16 cellular contexts compared by ENCODE assay signal in genomic region chr4:4763815-4764202, GRCh38.
DNase-seq lines count a peak whose midpoint lies in the region; ATAC-seq, FAIRE-seq and TF ChIP-seq lines count a peak whose summit lies in the region.
"Had no signal": no experiment of that assay in that cellular context is flagged by ENCODE, and none has a peak within 500 bp of the region (broad histone marks: within the 10 kb centered on the region; RNA-seq: fewer than 3 reads in every experiment).

No MANE protein-coding gene starts in this region.

- H3K27me3 ChIP-seq in spleen (replicated peaks in 1 of 7) = peaks cover 0 to 9% (median 0%) of the 10 kb centered on the region in 7 donors
- H3K27me3 ChIP-seq: SJSA1 had no signal

- DNase-seq in GM12891 (ENCODE audit: insufficient read length, low spot score) (no peak), NCI-H146 treated with DMSO at 0.1 percent for 48 hours (lab: John Stamatoyannopoulos, UW; ENCODE audit: unreplicated experiment) (peak; percentile 4), osteocyte (ENCODE audit: extremely low spot score, unreplicated experiment) (no peak), spleen (no peak), HPDE6-E6E7 (ENCODE audit: extremely low spot score) (no peak)
- no peak for DNase-seq in effector memory CD8-positive, alpha-beta T cell
- DNase-seq: activated CD8-positive, alpha-beta memory T cell treated with anti-CD3 and anti-CD28 coated beads for 24 hours; activated naive CD4-positive, alpha-beta T cell treated with Interleukin-2 at 50 U/mL for 16 hours; CD8-positive, alpha-beta T cell; left colon; naive thymus-derived CD4-positive, alpha-beta T cell; NCI-H1694; stomach had no signal

- peak overlapping the region in 1 of 2 donors; percentile 84 for H3K27ac Mint-ChIP-seq in effector memory CD8-positive, alpha-beta T cell
- H3K27ac Mint-ChIP-seq in osteocyte (ENCODE audit: unreplicated experiment) = no peak overlapping the region
- H3K27ac Mint-ChIP-seq: CD8-positive, alpha-beta T cell; naive thymus-derived CD4-positive, alpha-beta T cell had no signal

- H3K27me3 Mint-ChIP-seq in effector memory CD8-positive, alpha-beta T cell = peaks cover 0 to 7% of the 10 kb centered on the region in 2 donors
- H3K27me3 Mint-ChIP-seq in osteocyte (ENCODE audit: unreplicated experiment) = peaks cover 18% of the 10 kb centered on the region

- intact Hi-C loops in spleen (cut with DNase I; ENCODE audit: low total_unique reads) = no loop called here

- 33 to 69% (median 57%) methylated on average over 3 to 4 of the region's 4 CpGs for WGBS in spleen, 5 donors

- TF ChIP-seq POLR2A in GM12891 (IDR thresholded peaks at IDR 0.05; ENCODE audit: low read depth, low read length) (no peak), spleen (IDR thresholded peaks at IDR 0.05) (no peak)

- H3K4me1 Mint-ChIP-seq in effector memory CD8-positive, alpha-beta T cell (ENCODE audit: low read depth in 2 of 2) = peaks cover 6 to 16% of the 10 kb centered on the region in 2 donors
- peaks cover 15% of the 10 kb centered on the region for H3K4me1 Mint-ChIP-seq in osteocyte (ENCODE audit: unreplicated experiment)

- H3K36me3 ChIP-seq in spleen = no peaks in the 10 kb centered on the region
- H3K36me3 ChIP-seq: SJSA1, stomach had no signal

- peaks cover 0 to 17% (median 7%) of the 10 kb centered on the region in 6 donors for H3K4me1 ChIP-seq in spleen
- H3K4me1 ChIP-seq: SJSA1, stomach had no signal

- no peak overlapping the region for H3K4me3 ChIP-seq in spleen
- H3K4me3 ChIP-seq: SJSA1, stomach had no signal

- H3K9me3 ChIP-seq in spleen = no peaks in the 10 kb centered on the region
- H3K9me3 ChIP-seq: SJSA1, stomach had no signal

- TF ChIP-seq CTCF in osteocyte (IDR thresholded peaks at IDR 0.05) = no peak
- TF ChIP-seq CTCF in spleen (IDR thresholded peaks at IDR 0.05 in 8 of 11, conservative IDR thresholded peaks at IDR 0.05 in 3 of 11) = no peak

- H3K4me3 Mint-ChIP-seq in effector memory CD8-positive, alpha-beta T cell = peak overlapping the region; percentile 68 to 74
- H3K4me3 Mint-ChIP-seq in osteocyte (ENCODE audit: unreplicated experiment) = peak overlapping the region; percentile 67
- H3K4me3 Mint-ChIP-seq: CD8-positive, alpha-beta T cell had no signal

- peak overlapping the region in 2 of 8 donors; percentile 11 to 28 for H3K27ac ChIP-seq in spleen
- H3K27ac ChIP-seq: SJSA1, stomach had no signal

- ATAC-seq in effector memory CD8-positive, alpha-beta T cell (replicated peaks) = no peak
- no peak for ATAC-seq in HG02798 (IDR thresholded peaks at IDR 0.05; ENCODE audit: poor library complexity, unreplicated experiment)
- ATAC-seq: CD8-positive, alpha-beta T cell; left colon; sciatic nerve had no signal

- FAIRE-seq in GM12891 (lab: Jason Lieb, UNC) = peak; percentile 61

- no peaks in the 10 kb centered on the region for H3K9me3 Mint-ChIP-seq in effector memory CD8-positive, alpha-beta T cell
- peaks cover 7% of the 10 kb centered on the region for H3K9me3 Mint-ChIP-seq in osteocyte (ENCODE audit: unreplicated experiment)
- H3K9me3 Mint-ChIP-seq: CD8-positive, alpha-beta T cell had no signal

- H3K36me3 Mint-ChIP-seq in effector memory CD8-positive, alpha-beta T cell (ENCODE audit: insufficient read depth) = peaks cover 4% of the 10 kb centered on the region
- no peaks in the 10 kb centered on the region for H3K36me3 Mint-ChIP-seq in osteocyte (ENCODE audit: unreplicated experiment)

TF ChIP-seq in GM12891, 5 proteins besides CTCF, POLR2A, EP300 and RAD21:
- no peak for TF ChIP-seq POU2F2 (IDR thresholded peaks at IDR 0.05; ENCODE audit: low read depth, low read length)
- TF ChIP-seq SPI1 (IDR thresholded peaks at IDR 0.05; ENCODE audit: low read depth, low read length) = no peak
- TF ChIP-seq TAF1 (IDR thresholded peaks at IDR 0.05; ENCODE audit: low read depth, low read length) = no peak
- TF ChIP-seq PAX5 (IDR thresholded peaks at IDR 0.05; ENCODE audit: insufficient read depth, low read length, severe bottlenecking) = no peak
- no peak for TF ChIP-seq POLR2AphosphoS5 (IDR thresholded peaks at IDR 0.05; ENCODE audit: low read depth, low read length)
